12 cellular contexts compared by ENCODE assay signal in genomic region chr2:182920631-182921056, GRCh38. TPM values are rescaled to one million over a fixed set of nuclear protein-coding genes. Genes with fewer than 3 reads are reported as not detected.
DNase-seq lines count a peak whose midpoint lies in the region; ATAC-seq and TF ChIP-seq lines count a peak whose summit lies in the region.
"Had no signal": no experiment of that assay in that cellular context is flagged by ENCODE, and none has a peak within 500 bp of the region (broad histone marks: within the 10 kb centered on the region; RNA-seq: fewer than 3 reads in every experiment).

No MANE protein-coding gene starts in this region.

- DNase-seq in nephron progenitor cell (no peak), 8988T (no peak), mammary epithelial cell (no peak), NCI-H1694 treated with DMSO at 0.1 percent for 48 hours (lab: John Stamatoyannopoulos, UW) (no peak)
- DNase-seq: activated T-cell treated with anti-CD3 and anti-CD28 coated beads, Interleukin-2, amount 50 U/mL, for 24 hours; body of pancreas; Karpas-422; NCI-H226 had no signal

- H2AFZ ChIP-seq in mammary epithelial cell (ENCODE audit: low read depth, low read length), result no peak overlapping the region

- no peak overlapping the region for H3K9ac ChIP-seq in mammary epithelial cell (ENCODE audit: insufficient read depth, low read length)

- no peaks in the 10 kb centered on the region for H3K27me3 Mint-ChIP-seq in nephron progenitor cell (ENCODE audit: low read depth, poor library complexity)
- H3K27me3 Mint-ChIP-seq: activated T-cell treated with anti-CD3 and anti-CD28 coated beads, Interleukin-2, amount 50 U/mL, for 24 hours had no signal

- TF ChIP-seq CTCF in nephron progenitor cell (IDR thresholded peaks at IDR 0.05), result no peak
- no peak for TF ChIP-seq CTCF in mammary epithelial cell (conservative IDR thresholded peaks at IDR 0.05 in 1 of 2, IDR thresholded peaks at IDR 0.05 in 1 of 2; ENCODE audit: extremely low read depth in 1 of 2, insufficient read depth in 1 of 2, low read depth in 1 of 2, low read length in 2 of 2)

- no peaks in the 10 kb centered on the region for H4K20me1 ChIP-seq in mammary epithelial cell (ENCODE audit: insufficient read depth, low read length)

- BruUV-seq in mammary epithelial cell (replicated peaks; lab: Mats Ljungman, UMichigan), result no TSS peak

- dilution Hi-C loops in mammary epithelial cell (cut with HindIII; ENCODE audit: low sequenced_read_pairs), result no loop called here

- peak overlapping the region; percentile 95 for H3K27ac Mint-ChIP-seq in nephron progenitor cell
- H3K27ac Mint-ChIP-seq: activated T-cell treated with anti-CD3 and anti-CD28 coated beads, Interleukin-2, amount 50 U/mL, for 24 hours had no signal

- no peaks in the 10 kb centered on the region for H3K9me3 ChIP-seq in mammary epithelial cell (replicated peaks; ENCODE audit: insufficient read depth, low read length)
- H3K9me3 ChIP-seq: body of pancreas had no signal

- peaks cover 85% of the 10 kb centered on the region for H3K36me3 Mint-ChIP-seq in nephron progenitor cell (ENCODE audit: low read depth)

- no peak overlapping the region for H3K27ac ChIP-seq in mammary epithelial cell (ENCODE audit: insufficient read depth, low read depth, low read length)
- H3K27ac ChIP-seq: body of pancreas had no signal

- peaks cover 32% of the 10 kb centered on the region for H3K4me1 Mint-ChIP-seq in nephron progenitor cell

- no peak overlapping the region for H3K4me2 ChIP-seq in mammary epithelial cell (ENCODE audit: insufficient read depth, low read depth, low read length)

- ATAC-seq in GM18907 (IDR thresholded peaks at IDR 0.05; ENCODE audit: unreplicated experiment) (peak; percentile 77), GM21717 (IDR thresholded peaks at IDR 0.05; ENCODE audit: unreplicated experiment) (peak; percentile 70), HG03442 (IDR thresholded peaks at IDR 0.05; ENCODE audit: unreplicated experiment) (peak; percentile 69)
- ATAC-seq: body of pancreas, sciatic nerve had no signal

- intact Hi-C loops in mammary epithelial cell (cut with micrococcal nuclease), result no loop called here

- CTCF ChIA-PET in mammary epithelial cell (lab: Charles Lee; ENCODE audit: low non-redundant PET), result no interaction called here

- WGBS in mammary epithelial cell (ENCODE audit: low coverage, missing lambda C conversion rate), result 88% methylated on average over 5 of the region's 5 CpGs

- H3K9me3 Mint-ChIP-seq in nephron progenitor cell, result peaks cover 5% of the 10 kb centered on the region
- H3K9me3 Mint-ChIP-seq: activated T-cell treated with anti-CD3 and anti-CD28 coated beads, Interleukin-2, amount 50 U/mL, for 24 hours had no signal

- in situ Hi-C loops in mammary epithelial cell (cut with MboI; ENCODE audit: low sequenced_read_pairs in 2 of 2), result no loop called here

- H3K4me3 ChIP-seq in mammary epithelial cell (replicated peaks in 1 of 3; ENCODE audit: insufficient read depth in 1 of 3, low read depth in 2 of 3, low read length in 3 of 3), result no peak overlapping the region
- H3K4me3 ChIP-seq: body of pancreas had no signal

- H3K4me1 ChIP-seq in mammary epithelial cell (ENCODE audit: insufficient read depth, low read length), result peaks cover 16% of the 10 kb centered on the region
- H3K4me1 ChIP-seq: body of pancreas had no signal

- H3K36me3 ChIP-seq in mammary epithelial cell (ENCODE audit: insufficient read depth, low read length), result peaks cover 9% of the 10 kb centered on the region

- no peaks in the 10 kb centered on the region for H3K79me2 ChIP-seq in mammary epithelial cell (ENCODE audit: insufficient read depth, low read length)

- no peak overlapping the region for H3K4me3 Mint-ChIP-seq in nephron progenitor cell
- H3K4me3 Mint-ChIP-seq: activated T-cell treated with anti-CD3 and anti-CD28 coated beads, Interleukin-2, amount 50 U/mL, for 24 hours had no signal

- H3K27me3 ChIP-seq in mammary epithelial cell (ENCODE audit: insufficient read depth, low read length), result no peaks in the 10 kb centered on the region
- H3K27me3 ChIP-seq: body of pancreas had no signal

RNA-seq across cellular contexts. Expression of gene FRZB, which starts 54.2 kb away (rescaled TPM):
- total RNA-seq in mammary epithelial cell, result under 1 TPM; 0.09 to 0.17 TPM
- not detected for polyA plus RNA-seq in mammary epithelial cell
- not detected for polyA minus RNA-seq in mammary epithelial cell
